Comparison of ENCODE assay signal across 14 cellular contexts in genomic region chr10:6388261-6388893, GRCh38.
"Had no signal": no experiment of that assay in that cellular context is flagged by ENCODE, and none has a peak within 500 bp of the region (broad histone marks: within the 10 kb centered on the region; RNA-seq: fewer than 3 reads in every experiment).

No MANE protein-coding gene starts in this region.

- H3K27ac Mint-ChIP-seq: activated CD4-positive, alpha-beta T cell treated with anti-CD3 and anti-CD28 coated beads, Interleukin-2, amount 10 ng/mL, durations not matched to agents 24 days and 14 days; endodermal cell; nephron had no signal

- H3K4me1 Mint-ChIP-seq: central memory CD8-positive, alpha-beta T cell; endodermal cell; nephron had no signal

- H3K4me3 Mint-ChIP-seq: activated CD4-positive, alpha-beta T cell treated with anti-CD3 and anti-CD28 coated beads, Interleukin-2, amount 10 ng/mL, durations not matched to agents 24 days and 14 days; central memory CD8-positive, alpha-beta T cell; endodermal cell; nephron had no signal

- ATAC-seq: foreskin keratinocyte had no signal

- DNase-seq: activated CD4-positive, alpha-beta T cell treated with anti-CD3 and anti-CD28 coated beads, Interleukin-2, amount 10 ng/mL, durations not matched to agents 24 days and 14 days; activated effector memory CD4-positive, alpha-beta T cell treated with anti-CD3 and anti-CD28 coated beads, Interleukin-2, amount 50 U/mL, for 16 hours; colonic mucosa; endodermal cell; foreskin keratinocyte; hypothalamus; islet precursor cell; nucleus accumbens; posterior cingulate gyrus; stimulated activated CD4-positive, alpha-beta T cell treated with anti-CD3 and anti-CD28 coated beads, Interleukin-2, amount 100 ng/mL, for 24 hours; upper lobe of left lung; WERI-Rb-1 had no signal

- H3K27me3 Mint-ChIP-seq: activated CD4-positive, alpha-beta T cell treated with anti-CD3 and anti-CD28 coated beads, Interleukin-2, amount 10 ng/mL, durations not matched to agents 24 days and 14 days; central memory CD8-positive, alpha-beta T cell had no signal
